ENCODE assay signal across 1 cellular context in the genomic region with DNA sequence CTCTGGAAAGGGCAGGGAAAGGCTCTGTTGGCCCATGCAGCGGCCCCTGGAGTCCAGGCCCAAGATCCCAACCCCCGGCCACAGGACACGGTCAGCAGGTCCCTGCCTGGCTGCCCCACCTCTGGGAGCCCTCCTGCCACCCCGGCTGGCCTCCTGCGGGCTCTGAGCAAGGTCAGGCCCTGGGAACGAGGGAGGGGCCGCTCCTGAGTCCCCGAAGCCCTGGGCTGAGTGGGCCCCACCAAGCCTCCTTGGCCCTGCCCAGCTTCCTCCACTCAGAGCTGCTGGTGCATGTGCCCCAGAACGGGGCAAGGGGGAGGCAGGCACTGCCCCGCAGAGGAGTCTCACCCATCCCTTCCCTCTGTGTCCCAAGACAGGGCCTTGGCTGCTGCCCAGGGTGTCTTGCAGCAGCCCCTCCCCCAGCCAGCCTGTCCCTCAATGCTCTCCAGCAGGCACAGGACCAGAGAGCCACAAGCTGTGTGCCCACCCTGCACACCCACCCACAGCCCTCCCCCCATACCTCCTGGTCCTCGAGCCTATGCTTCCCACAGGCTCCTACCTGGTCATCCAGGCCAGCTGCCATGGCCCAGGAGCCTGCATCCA.
TF ChIP-seq lines count a peak whose summit lies in the region.

No MANE protein-coding gene starts in this region.

TF ChIP-seq in H1, 55 proteins besides CTCF, POLR2A, EP300 and RAD21:
- TF ChIP-seq SP1 (IDR thresholded peaks at IDR 0.05; ENCODE audit: low read depth, low read length): no peak
- no peak for TF ChIP-seq CREB1 (IDR thresholded peaks at IDR 0.05)
- no peak for TF ChIP-seq JUN (IDR thresholded peaks at IDR 0.05; ENCODE audit: low read depth, low read length)
- no peak for TF ChIP-seq SRF (IDR thresholded peaks at IDR 0.05; ENCODE audit: low read depth, low read length)
